ENCODE assay signal across 8 cellular contexts in the genomic region with DNA sequence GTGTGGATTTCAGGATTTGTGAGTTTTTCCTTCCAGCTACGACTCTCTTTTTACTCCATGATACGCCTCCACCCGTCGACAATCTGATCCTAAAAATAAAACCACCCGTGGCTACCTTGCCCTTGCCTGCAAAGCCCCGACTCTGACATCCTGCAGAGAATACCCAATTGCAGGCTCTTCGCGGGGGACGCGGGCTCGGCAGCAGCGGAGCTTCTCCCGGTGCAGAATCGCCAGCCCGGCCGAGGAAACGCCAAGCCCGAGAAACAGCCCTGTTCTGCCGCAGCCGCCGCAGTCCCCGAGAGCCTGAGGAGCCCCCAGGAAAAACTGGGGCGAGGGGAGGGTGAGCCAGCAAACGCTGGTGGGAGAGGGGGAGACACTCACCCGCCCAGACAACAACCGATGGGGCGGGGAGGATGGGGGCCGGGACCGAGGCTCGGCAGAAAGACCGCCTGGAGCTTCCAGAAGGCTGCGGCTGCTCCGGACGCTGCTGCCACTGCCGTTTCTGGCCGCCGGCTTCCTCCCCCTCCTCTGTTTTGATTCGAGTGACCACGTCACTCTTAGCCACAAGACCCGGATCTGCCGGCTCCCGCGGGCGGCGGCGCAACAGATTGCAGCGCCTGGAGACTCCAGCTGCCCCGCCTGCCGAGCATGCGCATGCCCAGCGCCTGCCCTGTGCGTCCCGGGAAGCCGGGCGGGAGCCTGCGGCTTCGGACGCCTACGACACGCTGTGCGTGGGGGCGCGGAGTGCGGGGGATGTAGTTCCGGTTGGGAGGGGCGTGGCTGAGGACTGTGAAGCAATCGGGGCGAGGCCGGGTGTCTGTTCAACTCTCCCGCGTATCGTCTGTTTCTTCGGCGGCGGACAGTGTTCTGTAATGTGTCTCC. TPM values are rescaled to one million over a fixed set of nuclear protein-coding genes. Genes with fewer than 3 reads are reported as not detected.
A peak's percentile ranks its signal among the peaks of the same experiment; 100 is the strongest.
DNase-seq lines count a peak whose midpoint lies in the region; ATAC-seq and TF ChIP-seq lines count a peak whose summit lies in the region.

SMIM14 (minus strand) TSS at position 508 of the 882 bp plus-strand sequence. CDS start 33,720 bp downstream, outside the sequence.

- H3K27ac Mint-ChIP-seq in activated naive CD8-positive, alpha-beta T cell treated with anti-CD3 and anti-CD28 coated beads for 36 hours, result peak within 1 kb of the TSS; percentile 83

- TF ChIP-seq POLR2A in testis (IDR thresholded peaks at IDR 0.05), result peak; percentile 86

- peak within 1 kb of the TSS; percentile 85 for H2AFZ ChIP-seq in osteoblast (ENCODE audit: low read length)

- H3K9me3 Mint-ChIP-seq in activated naive CD8-positive, alpha-beta T cell treated with anti-CD3 and anti-CD28 coated beads for 36 hours, result no peaks in the 10 kb centered on the region

- peaks cover 43% of the 10 kb centered on the region for H3K4me1 Mint-ChIP-seq in activated naive CD8-positive, alpha-beta T cell treated with anti-CD3 and anti-CD28 coated beads for 36 hours

- H3K4me3 ChIP-seq in GM08714 (ENCODE audit: low read length) (peak within 1 kb of the TSS; percentile 95), osteoblast (ENCODE audit: insufficient read depth, low read length) (peak within 1 kb of the TSS; percentile 80), testis (peak within 1 kb of the TSS; percentile 93 to 95)

- intact Hi-C loops in testis (cut with DNase I; ENCODE audit: low total_unique reads), result loop anchor here (10.0 kb wide), 1 partner anchor 114 kb away; the partner anchor contains the start of gene UGDH

- peak; percentile 85 for ATAC-seq in HG02571 (IDR thresholded peaks at IDR 0.05; ENCODE audit: unreplicated experiment)

- no peaks in the 10 kb centered on the region for H3K27me3 Mint-ChIP-seq in activated naive CD8-positive, alpha-beta T cell treated with anti-CD3 and anti-CD28 coated beads for 36 hours

- peak within 1 kb of the TSS; percentile 90 for H3K4me3 Mint-ChIP-seq in activated naive CD8-positive, alpha-beta T cell treated with anti-CD3 and anti-CD28 coated beads for 36 hours

- H3K27ac ChIP-seq in osteoblast (ENCODE audit: low read depth, low read length), result peak within 1 kb of the TSS; percentile 100
- H3K27ac ChIP-seq in testis, result peak within 1 kb of the TSS; percentile 97 to 99

- WGBS in testis, 2 donors, result 0 to 1% methylated on average over 24 to 67 of the region's 75 CpGs

- H3K36me3 Mint-ChIP-seq in activated naive CD8-positive, alpha-beta T cell treated with anti-CD3 and anti-CD28 coated beads for 36 hours, result no peaks in the 10 kb centered on the region

- H3K4me2 ChIP-seq in osteoblast (ENCODE audit: insufficient read depth, low read length), result peak within 1 kb of the TSS; percentile 99

- H3K27me3 ChIP-seq in osteoblast (ENCODE audit: insufficient read depth, low read length) (no peaks in the 10 kb centered on the region), testis (no peaks in the 10 kb centered on the region)

- peaks cover 51% of the 10 kb centered on the region for H3K79me2 ChIP-seq in osteoblast (ENCODE audit: insufficient read depth, low read length)

- DNase-seq in NCI-H1092 (lab: John Stamatoyannopoulos, UW) (peak; percentile 95), SKM-1 (lab: John Stamatoyannopoulos, UW; ENCODE audit: unreplicated experiment) (peak; percentile 94), glomerular visceral epithelial cell (ENCODE audit: extremely low spot score) (peak; percentile 99), osteoblast (ENCODE audit: insufficient read length, low spot score, missing footprints) (peak; percentile 98), testis (peak; percentile 98)
- peak; percentile 90 for DNase-seq in activated naive CD8-positive, alpha-beta T cell treated with anti-CD3 and anti-CD28 coated beads for 36 hours

- H3K4me1 ChIP-seq in osteoblast (ENCODE audit: insufficient read depth, low read length) (peaks cover 26% of the 10 kb centered on the region), testis (peaks cover 12% of the 10 kb centered on the region)

- TF ChIP-seq CTCF in osteoblast (IDR thresholded peaks at IDR 0.05; ENCODE audit: extremely low read depth, low read depth, low read length) (no peak), testis (IDR thresholded peaks at IDR 0.05) (peak in 2 of 3 experiments; percentile 16 to 44)

- H3K9me3 ChIP-seq in osteoblast (ENCODE audit: low read depth, low read length) (no peaks in the 10 kb centered on the region), testis (no peaks in the 10 kb centered on the region)

- peaks cover 4% of the 10 kb centered on the region for H4K20me1 ChIP-seq in osteoblast (ENCODE audit: insufficient read depth, low read length)

- H3K36me3 ChIP-seq in osteoblast (ENCODE audit: insufficient read depth, low read length) (peaks cover 7% of the 10 kb centered on the region), testis (ENCODE audit: low read depth, missing control alignments) (no peaks in the 10 kb centered on the region)

RNA-seq across cellular contexts. Expression of gene SMIM14, which starts in this region (rescaled TPM):
- total RNA-seq in activated naive CD8-positive, alpha-beta T cell treated with anti-CD3 and anti-CD28 coated beads for 36 hours, result under 1 TPM; 0.36 to 0.62 TPM
- total RNA-seq in osteoblast (61.5 and 68.7 TPM in 2 replicates), testis (10 to 100 TPM; 20.4 to 32.0 TPM)
- 73.8 TPM for polyA plus RNA-seq in testis (ENCODE audit: insufficient read depth, low read depth, low replicate concordance)

Comparison
In these comparisons a context has a peak if more than half of its experiments do, and no peak if none do; other contexts are left out.
1. Peak in every context shown above with its lines: DNase-seq, ATAC-seq, H3K4me3 ChIP-seq and H3K27ac ChIP-seq.
2. RNA of gene SMIM14 (total RNA-seq): 61.5 to 68.7 TPM in osteoblast and 20.4 to 32.0 TPM in testis; 0.36 to 0.62 TPM in activated naive CD8-positive, alpha-beta T cell treated with anti-CD3 and anti-CD28 coated beads for 36 hours; every median in the first group is over 10 times any median in the second.
3. Peak in DNase-seq in activated naive CD8-positive, alpha-beta T cell treated with anti-CD3 and anti-CD28 coated beads for 36 hours; RNA of the gene not detected or under 1 TPM.